In genomic region chr5:94618493-94619328, GRCh38 we compare ENCODE assay signal across 8 cellular contexts. TPM values are rescaled to one million over a fixed set of nuclear protein-coding genes. Genes with fewer than 3 reads are reported as not detected.
DNase-seq lines count a peak whose midpoint lies in the region; ATAC-seq and TF ChIP-seq lines count a peak whose summit lies in the region.

TSS of gene KIAA0825 (minus strand) at chr5:94618604. CDS start at chr5:94537126, 81,478 bp downstream.
TSS of gene SLF1 (plus strand) at chr5:94618669. CDS start at chr5:94628811, 10,142 bp downstream.

- peaks cover 20% of the 10 kb centered on the region for H3K4me1 ChIP-seq in RWPE2 (ENCODE audit: insufficient read depth, poor library complexity, severe bottlenecking)

- H3K27ac ChIP-seq in RWPE2 (ENCODE audit: poor library complexity, severe bottlenecking), result peak within 1 kb of the TSS; percentile 88
- H3K27ac ChIP-seq in neural cell (ENCODE audit: low read length), result peak within 1 kb of the TSS; percentile 63

- peak within 1 kb of the TSS; percentile 67 for H3K9ac ChIP-seq in neural cell (ENCODE audit: low read length)

- H3K9me2 ChIP-seq in neural cell (ENCODE audit: insufficient read depth, low read length), result no peaks in the 10 kb centered on the region

- H3K9me3 Mint-ChIP-seq in stimulated activated naive CD8-positive, alpha-beta T cell treated with anti-CD3 and anti-CD28 coated beads, Interleukin-15, amount 100 ng/mL, for 72 hours, result no peaks in the 10 kb centered on the region

- H3K27ac Mint-ChIP-seq in stimulated activated naive CD8-positive, alpha-beta T cell treated with anti-CD3 and anti-CD28 coated beads, Interleukin-15, amount 100 ng/mL, for 72 hours, result peak within 1 kb of the TSS; percentile 88 to 97

- TF ChIP-seq RAD21 in neural cell (conservative IDR thresholded peaks at IDR 0.05), result peak; percentile 58

- DNase-seq in ELF-1 (ENCODE audit: low read depth, low spot score) (peak; percentile 95), H4 (ENCODE audit: low spot score) (peak; percentile 85), LoVo (ENCODE audit: low spot score) (peak; percentile 91), RWPE2 (ENCODE audit: low spot score) (peak; percentile 93), fibroblast of villous mesenchyme (ENCODE audit: low read depth) (peak; percentile 86)
- DNase-seq in activated effector memory CD4-positive, alpha-beta T cell treated with anti-CD3 and anti-CD28 coated beads, Interleukin-2, amount 50 U/mL, for 16 hours, result peak; percentile 96
- peak; percentile 79 to 87 for DNase-seq in stimulated activated naive CD8-positive, alpha-beta T cell treated with anti-CD3 and anti-CD28 coated beads, Interleukin-15, amount 100 ng/mL, for 72 hours

- H3F3A ChIP-seq in neural cell (ENCODE audit: insufficient read depth, low read length, poor library complexity, severe bottlenecking), result no peaks in the 10 kb centered on the region

- no peaks in the 10 kb centered on the region for H4K20me1 ChIP-seq in neural cell (ENCODE audit: insufficient read depth)

- H3K79me2 ChIP-seq in neural cell (replicated peaks; ENCODE audit: insufficient read depth, low read length), result peaks cover 41% of the 10 kb centered on the region

- H3K9me3 ChIP-seq in RWPE2 (ENCODE audit: severe bottlenecking) (no peaks in the 10 kb centered on the region), neural cell (ENCODE audit: low read length) (no peaks in the 10 kb centered on the region)

- no peak for TF ChIP-seq CTCF in RWPE2 (IDR thresholded peaks at IDR 0.05; ENCODE audit: poor library complexity, severe bottlenecking)
- TF ChIP-seq CTCF in fibroblast of villous mesenchyme (IDR thresholded peaks at IDR 0.05; ENCODE audit: insufficient read depth, low read depth, low read length), result no peak
- no peak for TF ChIP-seq CTCF in neural cell (IDR thresholded peaks at IDR 0.05; ENCODE audit: poor library complexity, severe bottlenecking)

- TF ChIP-seq EP300 in neural cell (conservative IDR thresholded peaks at IDR 0.05; ENCODE audit: poor library complexity, severe bottlenecking), result peak; percentile 54

- no peaks in the 10 kb centered on the region for H3K27me3 Mint-ChIP-seq in stimulated activated naive CD8-positive, alpha-beta T cell treated with anti-CD3 and anti-CD28 coated beads, Interleukin-15, amount 100 ng/mL, for 72 hours

- H3K4me3 ChIP-seq in RWPE2 (ENCODE audit: severe bottlenecking) (peak within 1 kb of the TSS; percentile 61), fibroblast of villous mesenchyme (ENCODE audit: low read depth, low read length) (peak within 1 kb of the TSS; percentile 87), neural cell (ENCODE audit: low read length) (peak within 1 kb of the TSS; percentile 87)

- H3K36me3 ChIP-seq in RWPE2 (ENCODE audit: low read depth), result peaks cover 7% of the 10 kb centered on the region
- no peaks in the 10 kb centered on the region for H3K36me3 ChIP-seq in neural cell (ENCODE audit: insufficient read depth, low read length)

- H3K27me3 ChIP-seq in RWPE2 (ENCODE audit: insufficient read depth, poor library complexity, severe bottlenecking), result no peaks in the 10 kb centered on the region
- no peaks in the 10 kb centered on the region for H3K27me3 ChIP-seq in neural cell (ENCODE audit: insufficient read depth, low read depth, low read length)

- peak within 1 kb of the TSS; percentile 88 to 98 for H3K4me3 Mint-ChIP-seq in stimulated activated naive CD8-positive, alpha-beta T cell treated with anti-CD3 and anti-CD28 coated beads, Interleukin-15, amount 100 ng/mL, for 72 hours

- H3K4me1 Mint-ChIP-seq in stimulated activated naive CD8-positive, alpha-beta T cell treated with anti-CD3 and anti-CD28 coated beads, Interleukin-15, amount 100 ng/mL, for 72 hours, result peaks cover 26% of the 10 kb centered on the region

- H2AFZ ChIP-seq in neural cell (ENCODE audit: low read depth, low read length), result peak within 1 kb of the TSS; percentile 81

- H3K4me2 ChIP-seq in neural cell (ENCODE audit: low read length), result peak within 1 kb of the TSS; percentile 96

- peak; percentile 95 for ATAC-seq in RWPE2 (ENCODE audit: low read depth)
- peak; percentile 95 for ATAC-seq in stimulated activated naive CD8-positive, alpha-beta T cell treated with anti-CD3 and anti-CD28 coated beads, Interleukin-15, amount 100 ng/mL, for 72 hours

TF ChIP-seq in neural cell, 6 proteins besides CTCF, POLR2A, EP300 and RAD21:
- TF ChIP-seq POLR2AphosphoS5 (IDR thresholded peaks at IDR 0.05), result peak; percentile 74
- TF ChIP-seq SMC3 (conservative IDR thresholded peaks at IDR 0.05; ENCODE audit: poor library complexity), result peak; percentile 49
- TF ChIP-seq MXI1 (conservative IDR thresholded peaks at IDR 0.05; ENCODE audit: poor library complexity, severe bottlenecking), result peak; percentile 95
- no peak for TF ChIP-seq REST (IDR thresholded peaks at IDR 0.05; ENCODE audit: borderline replicate concordance)
TF ChIP-seq in neural cell: peak in this region for 3.

RNA-seq across cellular contexts. Expression of gene KIAA0825, which starts in this region (rescaled TPM):
- total RNA-seq in H4 (2014; rRNA removed; shearing (Covaris generic)), result 2.3 and 3.7 TPM in 2 replicates
- total RNA-seq in fibroblast of villous mesenchyme, result 4.8 and 9.5 TPM in 2 replicates
- 5.1 and 5.3 TPM in 2 replicates for polyA plus RNA-seq in neural cell
- 24.6 and 25.5 TPM in 2 replicates for polyA minus RNA-seq in neural cell

RNA-seq across cellular contexts. Expression of gene SLF1, which starts in this region (rescaled TPM):
- 11.3 and 13.9 TPM in 2 replicates for total RNA-seq in H4 (2014; rRNA removed; shearing (Covaris generic))
- total RNA-seq in fibroblast of villous mesenchyme, result 8.1 and 16.0 TPM in 2 replicates
- polyA plus RNA-seq in neural cell, result 14.8 and 19.7 TPM in 2 replicates
- polyA minus RNA-seq in neural cell, result 19.5 and 24.0 TPM in 2 replicates

Comparison
In these comparisons a context has a peak if more than half of its experiments do, and no peak if none do; other contexts are left out.
1. Peak in every context shown above with its lines: DNase-seq, ATAC-seq, H3K4me3 ChIP-seq and H3K27ac ChIP-seq.